18 cellular contexts compared by ENCODE assay signal in the genomic region with DNA sequence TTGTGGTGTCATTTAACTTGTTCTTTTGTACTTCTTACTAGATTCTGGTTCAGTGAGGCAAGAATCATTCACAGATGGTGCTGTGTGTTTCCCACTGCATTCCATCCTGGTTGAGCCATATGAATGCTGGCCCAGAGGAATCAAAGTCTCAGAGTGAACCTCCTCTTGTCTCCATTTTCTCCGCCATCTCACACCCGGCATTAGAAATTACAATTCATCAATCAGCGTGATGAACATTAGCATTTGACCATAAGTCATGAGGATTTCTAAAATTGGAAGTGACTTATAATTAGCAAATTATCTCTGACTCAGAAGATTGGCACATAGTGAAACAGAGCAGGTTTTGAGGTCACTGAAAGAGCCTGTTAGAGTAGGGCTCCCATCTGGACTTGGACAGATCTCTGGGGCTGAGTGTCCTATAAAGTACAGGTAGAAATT. TPM values are rescaled to one million over a fixed set of nuclear protein-coding genes. Genes with fewer than 3 reads are reported as not detected.
DNase-seq lines count a peak whose midpoint lies in the region; ATAC-seq and TF ChIP-seq lines count a peak whose summit lies in the region.
"Had no signal": no experiment of that assay in that cellular context is flagged by ENCODE, and none has a peak within 500 bp of the region (broad histone marks: within the 10 kb centered on the region; RNA-seq: fewer than 3 reads in every experiment).

No MANE protein-coding gene starts in this region.

- H3K4me3 ChIP-seq in mammary epithelial cell (replicated peaks in 1 of 3; ENCODE audit: insufficient read depth in 1 of 3, low read depth in 2 of 3, low read length in 3 of 3): no peak overlapping the region
- H3K4me3 ChIP-seq in breast epithelium: no peak overlapping the region
- H3K4me3 ChIP-seq in fibroblast of lung (replicated peaks in 1 of 4; ENCODE audit: control extremely low read depth in 1 of 4, insufficient read depth in 1 of 4, low read depth in 3 of 4, low read length in 4 of 4): no peak overlapping the region
- no peak overlapping the region for H3K4me3 ChIP-seq in upper lobe of right lung
- H3K4me3 ChIP-seq: A549, body of pancreas, stomach had no signal

- ATAC-seq in upper lobe of right lung: peak; percentile 26
- ATAC-seq: A549, body of pancreas had no signal

- H3K4me1 ChIP-seq in mammary epithelial cell (ENCODE audit: insufficient read depth, low read length) (peaks cover 34% of the 10 kb centered on the region), breast epithelium (no peaks in the 10 kb centered on the region), fibroblast of lung (ENCODE audit: control insufficient read depth, extremely low read depth, insufficient read depth, low read length) (peaks cover 16% of the 10 kb centered on the region), upper lobe of right lung (no peaks in the 10 kb centered on the region)
- H3K4me1 ChIP-seq: A549, body of pancreas, stomach had no signal

- no peak for TF ChIP-seq POLR2A in breast epithelium (IDR thresholded peaks at IDR 0.05)

- in situ Hi-C loops in mammary epithelial cell (cut with MboI; ENCODE audit: low sequenced_read_pairs in 2 of 2): no loop called here

- peak; percentile 72 for DNase-seq in mammary epithelial cell
- DNase-seq in breast epithelium (ENCODE audit: low spot score in 2 of 2): no peak
- peak; percentile 9 for DNase-seq in NOMO-1 treated with dmso at 0.1 percent for 144 hours (lab: John Stamatoyannopoulos, UW; ENCODE audit: unreplicated experiment)
- peak; percentile 82 to 92 for DNase-seq in fibroblast of lung (ENCODE audit: low read depth in 2 of 2)
- DNase-seq in upper lobe of right lung: no peak
- no peak for DNase-seq in HuH-7 (ENCODE audit: low spot score)
- no peak for DNase-seq in stimulated activated CD4-positive, alpha-beta T cell treated with anti-CD3 and anti-CD28 coated beads, Interleukin-4, amount 100 ng/mL, for 24 hours
- no peak for DNase-seq in islet precursor cell
- DNase-seq: activated CD8-positive, alpha-beta memory T cell treated with anti-CD3 and anti-CD28 coated beads, Interleukin-2, amount 50 U/mL, for 48 hours; body of pancreas; DMS79 treated with DMSO at 0.1 percent for 48 hours; erythroblast; NCI-H187; NK-92 treated with Interleukin-12 subunit alpha and Interleukin-12 subunit beta, amount 100 ng/mL, for 24 hours; stimulated activated CD4-positive, alpha-beta T cell treated with anti-CD3 and anti-CD28 coated beads, Interleukin-2, amount 100 ng/mL, for 24 hours; stomach; T1000 had no signal

- WGBS in mammary epithelial cell (ENCODE audit: low coverage, missing lambda C conversion rate): 82% methylated on average over 3 of the region's 3 CpGs

- H2AFZ ChIP-seq in mammary epithelial cell (ENCODE audit: low read depth, low read length) (no peak overlapping the region), fibroblast of lung (ENCODE audit: low read length) (peak overlapping the region; percentile 7)

- intact Hi-C loops in mammary epithelial cell (cut with micrococcal nuclease): loop anchor here (2.0 kb wide), 1 partner anchor 21 kb away; no protein-coding TSS in a partner anchor
- intact Hi-C loops in breast epithelium (cut with DNase I; ENCODE audit: low total_unique reads): no loop called here
- intact Hi-C loops in upper lobe of right lung (cut with DNase I): no loop called here

- H3K27me3 ChIP-seq in mammary epithelial cell (ENCODE audit: insufficient read depth, low read length) (no peaks in the 10 kb centered on the region), breast epithelium (no peaks in the 10 kb centered on the region), fibroblast of lung (ENCODE audit: control insufficient read depth, insufficient read depth, low read length) (no peaks in the 10 kb centered on the region), upper lobe of right lung (no peaks in the 10 kb centered on the region)
- H3K27me3 ChIP-seq: body of pancreas, stomach had no signal

- H4K20me1 ChIP-seq in mammary epithelial cell (ENCODE audit: insufficient read depth, low read length): no peaks in the 10 kb centered on the region
- H4K20me1 ChIP-seq in fibroblast of lung (ENCODE audit: control insufficient read depth, extremely low read depth, insufficient read depth, low read length): no peaks in the 10 kb centered on the region

- H3K36me3 ChIP-seq in mammary epithelial cell (ENCODE audit: insufficient read depth, low read length) (no peaks in the 10 kb centered on the region), breast epithelium (no peaks in the 10 kb centered on the region), fibroblast of lung (ENCODE audit: control insufficient read depth, insufficient read depth, low read length) (no peaks in the 10 kb centered on the region), upper lobe of right lung (no peaks in the 10 kb centered on the region)
- H3K36me3 ChIP-seq: stomach had no signal

- no TSS peak for BruUV-seq in mammary epithelial cell (replicated peaks; lab: Mats Ljungman, UMichigan)

- H3K9ac ChIP-seq in mammary epithelial cell (ENCODE audit: insufficient read depth, low read length) (no peak overlapping the region), fibroblast of lung (ENCODE audit: insufficient read depth, low read length) (no peak overlapping the region)

- TF ChIP-seq CTCF in mammary epithelial cell (conservative IDR thresholded peaks at IDR 0.05 in 1 of 2, IDR thresholded peaks at IDR 0.05 in 1 of 2; ENCODE audit: extremely low read depth in 1 of 2, insufficient read depth in 1 of 2, low read depth in 1 of 2, low read length in 2 of 2): no peak
- TF ChIP-seq CTCF in breast epithelium (IDR thresholded peaks at IDR 0.05): no peak
- TF ChIP-seq CTCF in fibroblast of lung (conservative IDR thresholded peaks at IDR 0.05 in 1 of 2, IDR thresholded peaks at IDR 0.05 in 1 of 2; ENCODE audit: low read depth in 1 of 2, low read length in 2 of 2): no peak
- no peak for TF ChIP-seq CTCF in upper lobe of right lung (IDR thresholded peaks at IDR 0.05)

- H3K4me2 ChIP-seq in mammary epithelial cell (ENCODE audit: insufficient read depth, low read depth, low read length) (no peak overlapping the region), fibroblast of lung (ENCODE audit: extremely low read depth, insufficient read depth, low read length) (peak overlapping the region; percentile 48)
- H3K4me2 ChIP-seq: A549 had no signal

- H3K9me3 ChIP-seq in mammary epithelial cell (replicated peaks; ENCODE audit: insufficient read depth, low read length) (no peaks in the 10 kb centered on the region), breast epithelium (no peaks in the 10 kb centered on the region), fibroblast of lung (ENCODE audit: control insufficient read depth, insufficient read depth, low read depth, low read length) (no peaks in the 10 kb centered on the region), upper lobe of right lung (no peaks in the 10 kb centered on the region)
- H3K9me3 ChIP-seq: A549, body of pancreas, stomach had no signal

- H3K79me2 ChIP-seq in mammary epithelial cell (ENCODE audit: insufficient read depth, low read length) (no peaks in the 10 kb centered on the region), fibroblast of lung (ENCODE audit: control insufficient read depth, insufficient read depth, low read length) (no peaks in the 10 kb centered on the region)

- H3K27ac ChIP-seq in mammary epithelial cell (ENCODE audit: insufficient read depth, low read depth, low read length): peak overlapping the region; percentile 56
- H3K27ac ChIP-seq in breast epithelium: no peak overlapping the region
- H3K27ac ChIP-seq in fibroblast of lung (ENCODE audit: insufficient read depth, low read length): peak overlapping the region; percentile 86
- H3K27ac ChIP-seq in upper lobe of right lung: no peak overlapping the region
- H3K27ac ChIP-seq: A549, body of pancreas, stomach had no signal

- CTCF ChIA-PET in mammary epithelial cell (lab: Charles Lee; ENCODE audit: low non-redundant PET): interaction anchor here (0.6 kb wide), 1 partner anchor 52 kb away, joined by 3 read pairs; no protein-coding TSS in a partner anchor

- dilution Hi-C loops in mammary epithelial cell (cut with HindIII; ENCODE audit: low sequenced_read_pairs): no loop called here

RNA-seq across cellular contexts. Expression of a gene that starts 25.2 kb away (rescaled TPM):
- total RNA-seq in mammary epithelial cell: 100 to 1,000 TPM in 1 of 2 donors, 1 to 10 TPM in 1; 5.2 to 117 TPM
- polyA plus RNA-seq in mammary epithelial cell: 12.2 TPM
- polyA minus RNA-seq in mammary epithelial cell: 14.5 TPM
- 10 to 100 TPM; 21.3 to 50.5 (median 25.9) TPM for total RNA-seq in breast epithelium
- 3.9 and 7.8 TPM in 2 replicates for total RNA-seq in fibroblast of lung
- 10.8 and 23.5 TPM in 2 replicates for polyA plus RNA-seq in fibroblast of lung
- polyA plus RNA-seq in fibroblast of lung (2012): 6.0 and 11.2 TPM in 2 replicates
- polyA minus RNA-seq in fibroblast of lung (ENCODE audit: low replicate concordance): 6.8 and 9.6 TPM in 2 replicates
- 45.9 TPM for total RNA-seq in upper lobe of right lung

Comparison
In these comparisons a context has a peak if more than half of its experiments do, and no peak if none do; other contexts are left out.
1. DNase-seq: peak in mammary epithelial cell (single experiment), NOMO-1 treated with dmso at 0.1 percent for 144 hours (single experiment) and fibroblast of lung (2 of 2); none in breast epithelium (0 of 2), upper lobe of right lung (single experiment), HuH-7 (single experiment), stimulated activated CD4-positive, alpha-beta T cell treated with anti-CD3 and anti-CD28 coated beads, Interleukin-4, amount 100 ng/mL, for 24 hours (single experiment) and islet precursor cell (single experiment).
2. H3K27ac ChIP-seq: peak in mammary epithelial cell (single experiment) and fibroblast of lung (single experiment); none in breast epithelium (0 of 2) and upper lobe of right lung (single experiment).